In the genomic region with DNA sequence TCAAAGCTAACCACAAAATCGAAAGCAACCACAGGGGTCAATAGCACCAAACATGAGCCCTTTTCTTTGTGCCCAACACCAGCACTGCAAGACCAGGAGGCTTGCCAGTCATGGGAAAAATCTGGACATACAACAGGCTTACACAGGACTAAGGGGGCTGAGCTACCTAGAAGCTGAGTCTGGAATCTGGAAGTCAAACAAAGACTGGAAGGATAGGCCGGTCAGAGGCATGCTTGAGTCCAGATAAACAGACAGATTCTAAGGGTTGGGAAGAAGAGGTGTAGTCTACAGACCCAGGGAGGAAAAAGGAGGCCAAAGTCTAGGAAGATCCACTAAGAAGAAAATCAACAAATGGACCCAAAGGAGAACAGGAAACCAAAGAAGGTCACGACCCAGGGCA, we compare ENCODE assay signal across 1 cellular context.
TF ChIP-seq lines count a peak whose summit lies in the region.

No MANE protein-coding gene starts in this region.

TF ChIP-seq in WTC11, 78 proteins besides CTCF, POLR2A, EP300 and RAD21 (continued from another document):
- TF ChIP-seq, protein P1, sequence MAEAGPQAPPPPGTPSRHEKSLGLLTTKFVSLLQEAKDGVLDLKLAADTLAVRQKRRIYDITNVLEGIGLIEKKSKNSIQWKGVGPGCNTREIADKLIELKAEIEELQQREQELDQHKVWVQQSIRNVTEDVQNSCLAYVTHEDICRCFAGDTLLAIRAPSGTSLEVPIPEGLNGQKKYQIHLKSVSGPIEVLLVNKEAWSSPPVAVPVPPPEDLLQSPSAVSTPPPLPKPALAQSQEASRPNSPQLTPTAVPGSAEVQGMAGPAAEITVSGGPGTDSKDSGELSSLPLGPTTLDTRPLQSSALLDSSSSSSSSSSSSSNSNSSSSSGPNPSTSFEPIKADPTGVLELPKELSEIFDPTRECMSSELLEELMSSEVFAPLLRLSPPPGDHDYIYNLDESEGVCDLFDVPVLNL (CRISPR knock-in tag; IDR thresholded peaks at IDR 0.05; ENCODE audit: borderline replicate concordance, low read depth), result no peak
- TF ChIP-seq, protein P2, sequence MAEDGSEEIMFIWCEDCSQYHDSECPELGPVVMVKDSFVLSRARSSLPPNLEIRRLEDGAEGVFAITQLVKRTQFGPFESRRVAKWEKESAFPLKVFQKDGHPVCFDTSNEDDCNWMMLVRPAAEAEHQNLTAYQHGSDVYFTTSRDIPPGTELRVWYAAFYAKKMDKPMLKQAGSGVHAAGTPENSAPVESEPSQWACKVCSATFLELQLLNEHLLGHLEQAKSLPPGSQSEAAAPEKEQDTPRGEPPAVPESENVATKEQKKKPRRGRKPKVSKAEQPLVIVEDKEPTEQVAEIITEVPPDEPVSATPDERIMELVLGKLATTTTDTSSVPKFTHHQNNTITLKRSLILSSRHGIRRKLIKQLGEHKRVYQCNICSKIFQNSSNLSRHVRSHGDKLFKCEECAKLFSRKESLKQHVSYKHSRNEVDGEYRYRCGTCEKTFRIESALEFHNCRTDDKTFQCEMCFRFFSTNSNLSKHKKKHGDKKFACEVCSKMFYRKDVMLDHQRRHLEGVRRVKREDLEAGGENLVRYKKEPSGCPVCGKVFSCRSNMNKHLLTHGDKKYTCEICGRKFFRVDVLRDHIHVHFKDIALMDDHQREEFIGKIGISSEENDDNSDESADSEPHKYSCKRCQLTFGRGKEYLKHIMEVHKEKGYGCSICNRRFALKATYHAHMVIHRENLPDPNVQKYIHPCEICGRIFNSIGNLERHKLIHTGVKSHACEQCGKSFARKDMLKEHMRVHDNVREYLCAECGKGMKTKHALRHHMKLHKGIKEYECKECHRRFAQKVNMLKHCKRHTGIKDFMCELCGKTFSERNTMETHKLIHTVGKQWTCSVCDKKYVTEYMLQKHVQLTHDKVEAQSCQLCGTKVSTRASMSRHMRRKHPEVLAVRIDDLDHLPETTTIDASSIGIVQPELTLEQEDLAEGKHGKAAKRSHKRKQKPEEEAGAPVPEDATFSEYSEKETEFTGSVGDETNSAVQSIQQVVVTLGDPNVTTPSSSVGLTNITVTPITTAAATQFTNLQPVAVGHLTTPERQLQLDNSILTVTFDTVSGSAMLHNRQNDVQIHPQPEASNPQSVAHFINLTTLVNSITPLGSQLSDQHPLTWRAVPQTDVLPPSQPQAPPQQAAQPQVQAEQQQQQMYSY (CRISPR knock-in tag; IDR thresholded peaks at IDR 0.05), result no peak
- TF ChIP-seq, protein P3, sequence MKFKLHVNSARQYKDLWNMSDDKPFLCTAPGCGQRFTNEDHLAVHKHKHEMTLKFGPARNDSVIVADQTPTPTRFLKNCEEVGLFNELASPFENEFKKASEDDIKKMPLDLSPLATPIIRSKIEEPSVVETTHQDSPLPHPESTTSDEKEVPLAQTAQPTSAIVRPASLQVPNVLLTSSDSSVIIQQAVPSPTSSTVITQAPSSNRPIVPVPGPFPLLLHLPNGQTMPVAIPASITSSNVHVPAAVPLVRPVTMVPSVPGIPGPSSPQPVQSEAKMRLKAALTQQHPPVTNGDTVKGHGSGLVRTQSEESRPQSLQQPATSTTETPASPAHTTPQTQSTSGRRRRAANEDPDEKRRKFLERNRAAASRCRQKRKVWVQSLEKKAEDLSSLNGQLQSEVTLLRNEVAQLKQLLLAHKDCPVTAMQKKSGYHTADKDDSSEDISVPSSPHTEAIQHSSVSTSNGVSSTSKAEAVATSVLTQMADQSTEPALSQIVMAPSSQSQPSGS (CRISPR knock-in tag; IDR thresholded peaks at IDR 0.05; ENCODE audit: borderline replicate concordance, low read depth), result no peak
- TF ChIP-seq, protein P4, sequence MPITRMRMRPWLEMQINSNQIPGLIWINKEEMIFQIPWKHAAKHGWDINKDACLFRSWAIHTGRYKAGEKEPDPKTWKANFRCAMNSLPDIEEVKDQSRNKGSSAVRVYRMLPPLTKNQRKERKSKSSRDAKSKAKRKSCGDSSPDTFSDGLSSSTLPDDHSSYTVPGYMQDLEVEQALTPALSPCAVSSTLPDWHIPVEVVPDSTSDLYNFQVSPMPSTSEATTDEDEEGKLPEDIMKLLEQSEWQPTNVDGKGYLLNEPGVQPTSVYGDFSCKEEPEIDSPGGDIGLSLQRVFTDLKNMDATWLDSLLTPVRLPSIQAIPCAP (CRISPR knock-in tag; IDR thresholded peaks at IDR 0.05), result no peak
- TF ChIP-seq, protein P5, sequence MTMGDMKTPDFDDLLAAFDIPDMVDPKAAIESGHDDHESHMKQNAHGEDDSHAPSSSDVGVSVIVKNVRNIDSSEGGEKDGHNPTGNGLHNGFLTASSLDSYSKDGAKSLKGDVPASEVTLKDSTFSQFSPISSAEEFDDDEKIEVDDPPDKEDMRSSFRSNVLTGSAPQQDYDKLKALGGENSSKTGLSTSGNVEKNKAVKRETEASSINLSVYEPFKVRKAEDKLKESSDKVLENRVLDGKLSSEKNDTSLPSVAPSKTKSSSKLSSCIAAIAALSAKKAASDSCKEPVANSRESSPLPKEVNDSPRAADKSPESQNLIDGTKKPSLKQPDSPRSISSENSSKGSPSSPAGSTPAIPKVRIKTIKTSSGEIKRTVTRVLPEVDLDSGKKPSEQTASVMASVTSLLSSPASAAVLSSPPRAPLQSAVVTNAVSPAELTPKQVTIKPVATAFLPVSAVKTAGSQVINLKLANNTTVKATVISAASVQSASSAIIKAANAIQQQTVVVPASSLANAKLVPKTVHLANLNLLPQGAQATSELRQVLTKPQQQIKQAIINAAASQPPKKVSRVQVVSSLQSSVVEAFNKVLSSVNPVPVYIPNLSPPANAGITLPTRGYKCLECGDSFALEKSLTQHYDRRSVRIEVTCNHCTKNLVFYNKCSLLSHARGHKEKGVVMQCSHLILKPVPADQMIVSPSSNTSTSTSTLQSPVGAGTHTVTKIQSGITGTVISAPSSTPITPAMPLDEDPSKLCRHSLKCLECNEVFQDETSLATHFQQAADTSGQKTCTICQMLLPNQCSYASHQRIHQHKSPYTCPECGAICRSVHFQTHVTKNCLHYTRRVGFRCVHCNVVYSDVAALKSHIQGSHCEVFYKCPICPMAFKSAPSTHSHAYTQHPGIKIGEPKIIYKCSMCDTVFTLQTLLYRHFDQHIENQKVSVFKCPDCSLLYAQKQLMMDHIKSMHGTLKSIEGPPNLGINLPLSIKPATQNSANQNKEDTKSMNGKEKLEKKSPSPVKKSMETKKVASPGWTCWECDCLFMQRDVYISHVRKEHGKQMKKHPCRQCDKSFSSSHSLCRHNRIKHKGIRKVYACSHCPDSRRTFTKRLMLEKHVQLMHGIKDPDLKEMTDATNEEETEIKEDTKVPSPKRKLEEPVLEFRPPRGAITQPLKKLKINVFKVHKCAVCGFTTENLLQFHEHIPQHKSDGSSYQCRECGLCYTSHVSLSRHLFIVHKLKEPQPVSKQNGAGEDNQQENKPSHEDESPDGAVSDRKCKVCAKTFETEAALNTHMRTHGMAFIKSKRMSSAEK (CRISPR knock-in tag; IDR thresholded peaks at IDR 0.05; ENCODE audit: borderline replicate concordance), result no peak
- TF ChIP-seq, protein P6, sequence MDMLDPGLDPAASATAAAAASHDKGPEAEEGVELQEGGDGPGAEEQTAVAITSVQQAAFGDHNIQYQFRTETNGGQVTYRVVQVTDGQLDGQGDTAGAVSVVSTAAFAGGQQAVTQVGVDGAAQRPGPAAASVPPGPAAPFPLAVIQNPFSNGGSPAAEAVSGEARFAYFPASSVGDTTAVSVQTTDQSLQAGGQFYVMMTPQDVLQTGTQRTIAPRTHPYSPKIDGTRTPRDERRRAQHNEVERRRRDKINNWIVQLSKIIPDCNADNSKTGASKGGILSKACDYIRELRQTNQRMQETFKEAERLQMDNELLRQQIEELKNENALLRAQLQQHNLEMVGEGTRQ (CRISPR knock-in tag; IDR thresholded peaks at IDR 0.05), result no peak
- TF ChIP-seq CREM (CRISPR knock-in tag; IDR thresholded peaks at IDR 0.05) (no peak), RORB (CRISPR knock-in tag; IDR thresholded peaks at IDR 0.05) (no peak)
